In the genomic region with DNA sequence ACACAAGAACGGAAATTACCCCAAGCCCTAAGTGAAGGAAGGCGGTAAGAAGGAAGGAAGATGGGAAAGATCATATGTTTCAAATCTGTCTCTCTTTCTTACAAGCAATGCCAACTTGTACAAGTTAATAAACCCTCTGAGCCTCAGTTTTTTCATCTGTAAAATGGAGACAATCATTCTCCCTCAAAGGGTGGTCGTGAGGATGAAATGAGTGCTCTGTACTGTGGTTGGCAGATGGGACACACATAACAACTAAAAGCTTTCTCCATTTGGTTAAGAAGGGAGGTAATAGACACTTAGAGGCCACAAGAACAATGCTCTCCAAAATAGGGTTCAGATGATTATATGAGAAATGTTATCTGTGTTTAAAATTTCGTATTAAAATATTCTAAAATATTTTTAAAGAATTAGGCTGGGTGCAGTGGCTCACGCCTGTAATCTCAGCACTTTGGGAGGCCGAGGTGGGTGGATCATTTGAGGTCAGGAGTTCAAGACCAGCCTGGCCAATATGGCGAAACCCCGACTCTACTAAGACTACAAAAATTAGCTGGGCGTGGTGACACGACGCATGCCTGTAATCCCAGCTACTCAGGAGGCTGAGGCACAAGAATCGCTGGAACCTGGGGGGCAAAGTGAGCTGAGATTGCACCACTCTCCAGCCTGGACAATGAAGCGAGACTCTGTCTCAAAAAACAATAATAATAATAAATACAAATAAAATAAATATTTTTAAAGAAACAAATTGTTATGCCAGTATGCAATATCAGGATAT, we compare ENCODE assay signal across 16 cellular contexts.
DNase-seq lines count a peak whose midpoint lies in the region; ATAC-seq, FAIRE-seq and TF ChIP-seq lines count a peak whose summit lies in the region.
"Had no signal": no experiment of that assay in that cellular context is flagged by ENCODE, and none has a peak within 500 bp of the region (broad histone marks: within the 10 kb centered on the region; RNA-seq: fewer than 3 reads in every experiment).

No MANE protein-coding gene starts in this region.

- H3K27ac ChIP-seq in HepG2 (ENCODE audit: extremely low read length, insufficient read depth, low read length), result peak overlapping the region; percentile 56
- no peak overlapping the region for H3K27ac ChIP-seq in right lobe of liver
- peak overlapping the region in 41 of 59 donors; percentile 1 to 77 (median 49) for H3K27ac ChIP-seq in dorsolateral prefrontal cortex
- H3K27ac ChIP-seq in pancreas, result peak overlapping the region; percentile 17 to 64 (median 38)
- H3K27ac ChIP-seq: testis had no signal

- no peak overlapping the region for H2AFZ ChIP-seq in HepG2 (ENCODE audit: low read length)

- no peak overlapping the region for H3K4me3 Mint-ChIP-seq in activated CD8-positive, alpha-beta T cell treated with anti-CD3 and anti-CD28 coated beads for 36 hours
- H3K4me3 Mint-ChIP-seq: activated naive CD8-positive, alpha-beta T cell treated with anti-CD3 and anti-CD28 coated beads, Interleukin-2, amount 50 U/mL, for 24 hours; naive thymus-derived CD4-positive, alpha-beta T cell had no signal

- H3K27me3 Mint-ChIP-seq in activated CD8-positive, alpha-beta T cell treated with anti-CD3 and anti-CD28 coated beads for 36 hours, result no peaks in the 10 kb centered on the region
- H3K27me3 Mint-ChIP-seq: activated naive CD8-positive, alpha-beta T cell treated with anti-CD3 and anti-CD28 coated beads, Interleukin-2, amount 50 U/mL, for 24 hours had no signal

- BruUV-seq in HepG2 (replicated peaks; lab: Mats Ljungman, UMichigan), result no TSS peak

- in situ Hi-C loops in HepG2 (cut with HindIII; ENCODE audit: extremely low pct_ligation_motif_present, low pct_unique_long_range_greater_than_20kb), result no loop called here

- 96% methylated on average over 13 of the region's 13 CpGs for WGBS in HepG2 (ENCODE audit: low lambda C conversion rate)
- WGBS in right lobe of liver (ENCODE audit: insufficient coverage, low coverage, low lambda C conversion rate, missing lambda C conversion rate), result 88% methylated on average over 12 of the region's 13 CpGs
- WGBS in pancreas, 2 donors, result 74 to 86% methylated on average over 13 of the region's 13 CpGs

- no peak for TF ChIP-seq POLR2A in HepG2 (IDR thresholded peaks at IDR 0.05; ENCODE audit: insufficient read depth in 1 of 2, low read depth in 2 of 2, low read length in 2 of 2)
- TF ChIP-seq POLR2A in right lobe of liver (IDR thresholded peaks at IDR 0.05), result no peak

- H3K27me3 ChIP-seq in HepG2 (ENCODE audit: control insufficient read depth in 1 of 2, insufficient read depth in 2 of 2, low read length in 2 of 2) (no peaks in the 10 kb centered on the region), right lobe of liver (no peaks in the 10 kb centered on the region), dorsolateral prefrontal cortex (no peaks in the 10 kb centered on the region), pancreas (no peaks in the 10 kb centered on the region)
- H3K27me3 ChIP-seq: testis had no signal

- ATAC-seq in HepG2 (no peak), right lobe of liver (no peak), pancreas (no peak), HG02759 (IDR thresholded peaks at IDR 0.05; ENCODE audit: unreplicated experiment) (no peak)
- ATAC-seq in activated CD8-positive, alpha-beta T cell treated with anti-CD3 and anti-CD28 coated beads for 36 hours, result no peak
- ATAC-seq: activated CD4-positive, CD25-positive, alpha-beta regulatory T cell treated with anti-CD3 and anti-CD28 coated beads, Interleukin-2, amount 50 U/mL, for 24 hours; activated naive CD8-positive, alpha-beta T cell treated with anti-CD3 and anti-CD28 coated beads, Interleukin-2, amount 50 U/mL, for 24 hours; naive thymus-derived CD4-positive, alpha-beta T cell had no signal

- H3K4me3 ChIP-seq in HepG2 (replicated peaks in 1 of 3; ENCODE audit: insufficient read depth in 1 of 3, low read depth in 2 of 3, low read length in 3 of 3), result no peak overlapping the region
- no peak overlapping the region for H3K4me3 ChIP-seq in right lobe of liver
- H3K4me3 ChIP-seq in dorsolateral prefrontal cortex, result peak overlapping the region in 27 of 59 donors; percentile 3 to 34 (median 14)
- no peak overlapping the region for H3K4me3 ChIP-seq in pancreas
- H3K4me3 ChIP-seq: skin epidermis, testis had no signal

- intact Hi-C loops in HepG2 (cut with micrococcal nuclease; ENCODE audit: unreplicated experiment), result loop anchor here (2.0 kb wide), 1 partner anchor 27 kb away; no protein-coding TSS in a partner anchor
- intact Hi-C loops in right lobe of liver (cut with DNase I), result no loop called here
- intact Hi-C loops in dorsolateral prefrontal cortex (cut with DNase I), result no loop called here
- intact Hi-C loops in pancreas (cut with DNase I), result no loop called here
- intact Hi-C loops in activated CD8-positive, alpha-beta T cell treated with anti-CD3 and anti-CD28 coated beads for 36 hours (cut with micrococcal nuclease), result no loop called here

- H3K79me2 ChIP-seq in HepG2 (ENCODE audit: insufficient read depth, low read length), result peaks cover 20% of the 10 kb centered on the region

- 0 out of 2 replicates have a peak overlapping the region, but pooled peaks have one; percentile 24 for H3K9ac ChIP-seq in HepG2 (ENCODE audit: insufficient read depth, low read depth, low read length)

- no peaks in the 10 kb centered on the region for H3K9me3 ChIP-seq in HepG2 (ENCODE audit: low read length)
- no peaks in the 10 kb centered on the region for H3K9me3 ChIP-seq in right lobe of liver
- no peaks in the 10 kb centered on the region for H3K9me3 ChIP-seq in pancreas
- H3K9me3 ChIP-seq: testis had no signal

- FAIRE-seq in HepG2 (lab: Jason Lieb, UNC) (no peak), pancreas (lab: Jason Lieb, UNC) (no peak)

- no peak for DNase-seq in HepG2 (ENCODE audit: low spot score)
- DNase-seq in right lobe of liver, result no peak
- no peak for DNase-seq in dorsolateral prefrontal cortex
- DNase-seq in pancreas, result no peak
- no peak for DNase-seq in activated CD8-positive, alpha-beta T cell treated with anti-CD3 and anti-CD28 coated beads for 36 hours
- DNase-seq in amygdala (lab: John Stamatoyannopoulos, UW), result no peak
- no peak for DNase-seq in NCI-H146 (lab: John Stamatoyannopoulos, UW)
- DNase-seq: activated naive CD8-positive, alpha-beta T cell treated with anti-CD3 and anti-CD28 coated beads, Interleukin-2, amount 50 U/mL, for 24 hours; activated T-cell treated with anti-CD3 and anti-CD28 coated beads for 4 hours; islet precursor cell; MV-4-11; naive thymus-derived CD4-positive, alpha-beta T cell; testis had no signal

- no peak overlapping the region for H3K27ac Mint-ChIP-seq in activated CD8-positive, alpha-beta T cell treated with anti-CD3 and anti-CD28 coated beads for 36 hours
- H3K27ac Mint-ChIP-seq: activated naive CD8-positive, alpha-beta T cell treated with anti-CD3 and anti-CD28 coated beads, Interleukin-2, amount 50 U/mL, for 24 hours; naive thymus-derived CD4-positive, alpha-beta T cell had no signal

- no peaks in the 10 kb centered on the region for H3K9me3 Mint-ChIP-seq in activated CD8-positive, alpha-beta T cell treated with anti-CD3 and anti-CD28 coated beads for 36 hours
- H3K9me3 Mint-ChIP-seq: activated naive CD8-positive, alpha-beta T cell treated with anti-CD3 and anti-CD28 coated beads, Interleukin-2, amount 50 U/mL, for 24 hours had no signal

- TF ChIP-seq RAD21 in HepG2 (CRISPR knock-in tag; IDR thresholded peaks at IDR 0.05), result no peak

- TF ChIP-seq CTCF in HepG2 (CRISPR knock-in tag; IDR thresholded peaks at IDR 0.05), result no peak
- no peak for TF ChIP-seq CTCF in right lobe of liver (IDR thresholded peaks at IDR 0.05)
- no peak for TF ChIP-seq CTCF in dorsolateral prefrontal cortex (IDR thresholded peaks at IDR 0.05 in 54 of 56, conservative IDR thresholded peaks at IDR 0.05 in 2 of 56; ENCODE audit: low read depth in 1 of 56, partially characterized antibody in 56 of 56)
- TF ChIP-seq CTCF in pancreas (IDR thresholded peaks at IDR 0.05), result no peak
- TF ChIP-seq CTCF in activated CD8-positive, alpha-beta T cell treated with anti-CD3 and anti-CD28 coated beads for 36 hours (IDR thresholded peaks at IDR 0.05), result no peak

- CTCF ChIA-PET in HepG2 (lab: Yijun Ruan, JAX; ENCODE audit: low intra/inter-chr PET ratio, low total read pairs), result no interaction called here
- CTCF ChIA-PET in activated CD8-positive, alpha-beta T cell treated with anti-CD3 and anti-CD28 coated beads for 36 hours (lab: Charles Lee), result interaction anchor here (0.7 kb wide), 1 partner anchor 187 kb away, joined by 3 read pairs; no protein-coding TSS in a partner anchor

- H3K4me1 ChIP-seq in HepG2 (ENCODE audit: insufficient read depth, low read length), result peaks cover 54% of the 10 kb centered on the region
- H3K4me1 ChIP-seq in right lobe of liver, result peaks cover 0 to 10% (median 0%) of the 10 kb centered on the region in 4 donors
- H3K4me1 ChIP-seq in pancreas, result peaks cover 11 to 48% (median 37%) of the 10 kb centered on the region in 3 donors

- TF ChIP-seq EP300 in HepG2 (IDR thresholded peaks at IDR 0.05; ENCODE audit: low read depth in 2 of 2, low read length in 2 of 2), result no peak
- no peak for TF ChIP-seq EP300 in HepG2 (CRISPR knock-in tag; IDR thresholded peaks at IDR 0.05; ENCODE audit: borderline replicate concordance)

- H3K36me3 Mint-ChIP-seq in activated CD8-positive, alpha-beta T cell treated with anti-CD3 and anti-CD28 coated beads for 36 hours (ENCODE audit: low read depth), result no peaks in the 10 kb centered on the region
- H3K36me3 Mint-ChIP-seq: naive thymus-derived CD4-positive, alpha-beta T cell had no signal

- H3K36me3 ChIP-seq in HepG2 (replicated peaks in 1 of 2; ENCODE audit: control insufficient read depth in 1 of 2, insufficient read depth in 2 of 2, low read length in 2 of 2), result no peaks in the 10 kb centered on the region; a peak in 1 of 5 replicates
- H3K36me3 ChIP-seq in right lobe of liver, result no peaks in the 10 kb centered on the region
- no peaks in the 10 kb centered on the region for H3K36me3 ChIP-seq in pancreas

- no peaks in the 10 kb centered on the region; the same call in 1 of the 2 replicates for H4K20me1 ChIP-seq in HepG2 (ENCODE audit: insufficient read depth, low read length)

- POLR2A ChIA-PET in HepG2 (lab: Yijun Ruan, JAX), result no interaction called here
- POLR2A ChIA-PET in activated CD8-positive, alpha-beta T cell treated with anti-CD3 and anti-CD28 coated beads for 36 hours (lab: Charles Lee), result no interaction called here

- no peak overlapping the region; the same call in 1 of the 2 replicates for H3K4me2 ChIP-seq in HepG2 (ENCODE audit: low read depth, low read length)

- peaks cover 2% of the 10 kb centered on the region for H3K4me1 Mint-ChIP-seq in activated CD8-positive, alpha-beta T cell treated with anti-CD3 and anti-CD28 coated beads for 36 hours (ENCODE audit: low read depth)
- H3K4me1 Mint-ChIP-seq: activated naive CD8-positive, alpha-beta T cell treated with anti-CD3 and anti-CD28 coated beads, Interleukin-2, amount 50 U/mL, for 24 hours had no signal

TF ChIP-seq in HepG2, 621 proteins besides CTCF, POLR2A, EP300 and RAD21 (continues in another document):
- no peak for TF ChIP-seq CCAR2 (optimal IDR thresholded peaks at IDR 0.05; ENCODE audit: low read depth, low read length)

Comparison
In these comparisons a context has a peak if more than half of its experiments do, and no peak if none do; other contexts are left out.
1. H3K27ac ChIP-seq: peak in HepG2 (single experiment), dorsolateral prefrontal cortex (41 of 59) and pancreas (4 of 4); none in right lobe of liver (0 of 3).